Comparison of ENCODE assay signal across 20 cellular contexts in the genomic region with DNA sequence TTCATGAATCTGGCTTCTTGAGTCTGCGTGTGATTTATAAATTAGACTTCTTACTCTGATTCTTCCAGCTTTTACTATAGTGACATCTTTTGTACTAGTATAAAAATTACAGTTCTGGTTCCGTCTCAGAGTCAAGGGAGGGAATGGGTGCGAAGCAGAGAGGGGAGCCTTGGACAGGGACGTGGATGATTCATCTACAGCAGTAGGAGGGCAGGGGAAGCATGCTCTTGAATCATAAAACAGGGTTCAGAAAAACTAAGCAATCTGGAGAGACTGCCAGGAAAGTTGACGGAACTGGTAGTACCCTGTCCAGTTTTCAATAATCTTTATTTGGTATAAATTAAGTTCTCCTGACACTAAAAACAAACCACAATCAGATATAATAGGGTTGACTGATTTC. TPM values are rescaled to one million over a fixed set of nuclear protein-coding genes. Genes with fewer than 3 reads are reported as not detected.
DNase-seq lines count a peak whose midpoint lies in the region; ATAC-seq and TF ChIP-seq lines count a peak whose summit lies in the region.
"Had no signal": no experiment of that assay in that cellular context is flagged by ENCODE, and none has a peak within 500 bp of the region (broad histone marks: within the 10 kb centered on the region; RNA-seq: fewer than 3 reads in every experiment).

No MANE protein-coding gene starts in this region.

- 52 to 58% methylated on average over 5 of the region's 5 CpGs for WGBS in aorta, 2 donors

- TF ChIP-seq CTCF in ascending aorta (IDR thresholded peaks at IDR 0.05): no peak
- TF ChIP-seq CTCF in fibroblast of the aortic adventitia (IDR thresholded peaks at IDR 0.05; ENCODE audit: insufficient read depth, low read length): no peak

- H3K36me3 ChIP-seq in ascending aorta (peaks cover 28 to 62% of the 10 kb centered on the region in 2 donors), aorta (ENCODE audit: control insufficient read depth in 1 of 2, insufficient read depth in 2 of 2, low read length in 1 of 2) (peaks cover 14 to 15% of the 10 kb centered on the region in 2 donors), H7 (replicated peaks; ENCODE audit: control insufficient read depth, insufficient read depth, low read length) (no peaks in the 10 kb centered on the region)

- intact Hi-C loops in ascending aorta (cut with DNase I) (no loop called here), aorta (cut with DNase I) (no loop called here)

- H3K4me3 ChIP-seq in ascending aorta (no peak overlapping the region), fibroblast of the aortic adventitia (ENCODE audit: low read depth, low read length) (no peak overlapping the region), aorta (ENCODE audit: low read length in 2 of 2) (no peak overlapping the region), H7 (ENCODE audit: insufficient read depth, low read depth, low read length) (no peak overlapping the region)
- H3K4me3 ChIP-seq: BLaER1 had no signal

- no peaks in the 10 kb centered on the region for H3K9me3 ChIP-seq in ascending aorta
- H3K9me3 ChIP-seq in aorta (ENCODE audit: control insufficient read depth, low read length): no peaks in the 10 kb centered on the region
- H3K9me3 ChIP-seq: BLaER1 had no signal

- H3K27ac ChIP-seq in ascending aorta: peak overlapping the region; percentile 35 to 40
- H3K27ac ChIP-seq in aorta (ENCODE audit: low read depth in 1 of 2, low read length in 2 of 2): no peak overlapping the region
- H3K27ac ChIP-seq: BLaER1 had no signal

- DNase-seq in EL (peak; percentile 9), ascending aorta (ENCODE audit: low spot score in 2 of 2) (no peak), fibroblast of the aortic adventitia (ENCODE audit: low read depth) (peak; percentile 11), aorta (no peak), SKM-1 treated with dmso at 0.1 percent for 144 hours (lab: John Stamatoyannopoulos, UW; ENCODE audit: unreplicated experiment) (no peak), GM19240 (ENCODE audit: insufficient read length, low spot score) (no peak), H7 (no peak)
- DNase-seq: ACHN; CD8-positive, alpha-beta memory T cell; DMS79; NCI-H1105 treated with DMSO at 0.1 percent for 48 hours; NCI-H1694; NCI-H2081 treated with DMSO at 0.1 percent for 48 hours; NCI-H748 treated with DMSO at 0.1 percent for 48 hours; NK-92 treated with Interleukin-12 subunit alpha and Interleukin-12 subunit beta, amount 100 ng/mL, for 24 hours; Right ventricle myocardium superior had no signal

- H3K4me1 ChIP-seq in ascending aorta (peaks cover 0 to 3% of the 10 kb centered on the region in 2 donors), aorta (ENCODE audit: control insufficient read depth in 1 of 2, insufficient read depth in 2 of 2, low read length in 2 of 2) (no peaks in the 10 kb centered on the region)
- H3K4me1 ChIP-seq: BLaER1 had no signal

- H3K27me3 ChIP-seq in ascending aorta (no peaks in the 10 kb centered on the region), aorta (ENCODE audit: control insufficient read depth in 1 of 2, insufficient read depth in 2 of 2, low read length in 1 of 2) (no peaks in the 10 kb centered on the region), H7 (ENCODE audit: control insufficient read depth, insufficient read depth, low read length) (no peaks in the 10 kb centered on the region)
- H3K27me3 ChIP-seq: BLaER1 had no signal

- ATAC-seq in aorta (ENCODE audit: low FRiP score) (peak; percentile 56), GM19467 (IDR thresholded peaks at IDR 0.05; ENCODE audit: unreplicated experiment) (no peak)

RNA-seq across cellular contexts. Expression of gene ITGA8, which starts 58.1 kb away (rescaled TPM):
- 231 TPM for total RNA-seq in ascending aorta
- 2.6 and 38.5 TPM in 2 replicates for total RNA-seq in fibroblast of the aortic adventitia (ENCODE audit: low replicate concordance)
- total RNA-seq in aorta: 100 to 1,000 TPM; 516 to 885 TPM
- 100 to 1,000 TPM; 149 to 336 TPM for polyA plus RNA-seq in aorta
- total RNA-seq in H7 (2014; rRNA removed; shearing (Covaris generic)): 0.03 TPM in 1 of 2 replicates, not detected in the other
- total RNA-seq: CD8-positive, alpha-beta memory T cell; LHCN-M2; NCI-H460 had no signal
- polyA plus RNA-seq: CD8-positive, alpha-beta memory T cell had no signal

Comparison
In these comparisons a context has a peak if more than half of its experiments do, and no peak if none do; other contexts are left out.
1. DNase-seq: peak in EL (single experiment) and fibroblast of the aortic adventitia (single experiment); none in ascending aorta (0 of 2), aorta (0 of 2), SKM-1 treated with dmso at 0.1 percent for 144 hours (single experiment), GM19240 (single experiment) and H7 (single experiment).
2. H3K27ac ChIP-seq: peak in ascending aorta (2 of 2); none in aorta (0 of 2).